Comparison of ENCODE assay signal across 8 cellular contexts in genomic region chr12:53219956-53220856, GRCh38. TPM values are rescaled to one million over a fixed set of nuclear protein-coding genes. Genes with fewer than 3 reads are reported as not detected.
DNase-seq lines count a peak whose midpoint lies in the region; ATAC-seq, FAIRE-seq and TF ChIP-seq lines count a peak whose summit lies in the region.

No MANE protein-coding gene starts in this region.

- no peaks in the 10 kb centered on the region for H3K9me3 ChIP-seq in tibial artery

- TF ChIP-seq CTCF in tibial artery (IDR thresholded peaks at IDR 0.05), result no peak

- FAIRE-seq in frontal cortex (lab: Jason Lieb, UNC), result no peak

- peaks cover 17 to 73% (median 63%) of the 10 kb centered on the region in 4 donors for H3K4me1 ChIP-seq in tibial artery

- DNase-seq in AG08395 (ENCODE audit: low spot score) (peak; percentile 59), RPMI7951 (ENCODE audit: low read depth) (peak; percentile 81), frontal cortex (ENCODE audit: low spot score in 2 of 2) (peak; percentile 58 to 72), nucleus accumbens (lab: John Stamatoyannopoulos, UW) (peak in 38 of 56 donors; percentile 46 to 85 (median 66)), tibial artery (peak in 1 of 2 donors; percentile 72)
- DNase-seq in activated naive CD4-positive, alpha-beta T cell treated with Interleukin-2 at 50 U/mL for 16 hours, result peak; percentile 84

- H3K4me3 ChIP-seq in tibial artery, result peak overlapping the region; percentile 66 to 74

- peak; percentile 4 for ATAC-seq in GM19025 (IDR thresholded peaks at IDR 0.05; ENCODE audit: low read depth, unreplicated experiment)
- ATAC-seq in HG03354 (IDR thresholded peaks at IDR 0.05; ENCODE audit: poor library complexity, severe bottlenecking, unreplicated experiment), result peak; percentile 44

- no peaks in the 10 kb centered on the region for H3K27me3 ChIP-seq in tibial artery

- peak overlapping the region; percentile 98 to 99 for H3K27ac ChIP-seq in tibial artery

- intact Hi-C loops in tibial artery (cut with DNase I; ENCODE audit: low total_unique reads), result loop anchor here (2.0 kb wide), 1 partner anchor 33 kb away; a partner anchor contains a TSS

- peaks cover 0 to 14% (median 0%) of the 10 kb centered on the region in 3 donors for H3K36me3 ChIP-seq in tibial artery

RNA-seq across cellular contexts. Expression of gene RARG, which starts 11.8 kb away (rescaled TPM):
- 11.1 and 13.8 TPM in 2 replicates for total RNA-seq in RPMI7951 (2014; rRNA removed; shearing (Covaris generic))
- 1.6 TPM for total RNA-seq in frontal cortex

RNA-seq across cellular contexts. Expression of gene ITGB7, which starts 13.2 kb away (rescaled TPM):
- 0.96 and 1.1 TPM in 2 replicates for total RNA-seq in RPMI7951 (2014; rRNA removed; shearing (Covaris generic))
- total RNA-seq in frontal cortex, result not detected

RNA-seq across cellular contexts. Expression of gene CSAD, which starts 39.5 kb away (rescaled TPM):
- total RNA-seq in RPMI7951 (2014; rRNA removed; shearing (Covaris generic)), result 1.8 and 5.3 TPM in 2 replicates
- total RNA-seq in frontal cortex, result 11.8 TPM

RNA-seq across cellular contexts. Expression of gene ZNF740, which starts 39.7 kb away (rescaled TPM):
- 6.6 and 8.6 TPM in 2 replicates for total RNA-seq in RPMI7951 (2014; rRNA removed; shearing (Covaris generic))
- 17.1 TPM for total RNA-seq in frontal cortex

RNA-seq across cellular contexts. Expression of gene ESPL1, which starts 47.9 kb away (rescaled TPM):
- total RNA-seq in RPMI7951 (2014; rRNA removed; shearing (Covaris generic)), result 11.3 and 12.6 TPM in 2 replicates
- total RNA-seq in frontal cortex, result 1.2 TPM
